In the genomic region with DNA sequence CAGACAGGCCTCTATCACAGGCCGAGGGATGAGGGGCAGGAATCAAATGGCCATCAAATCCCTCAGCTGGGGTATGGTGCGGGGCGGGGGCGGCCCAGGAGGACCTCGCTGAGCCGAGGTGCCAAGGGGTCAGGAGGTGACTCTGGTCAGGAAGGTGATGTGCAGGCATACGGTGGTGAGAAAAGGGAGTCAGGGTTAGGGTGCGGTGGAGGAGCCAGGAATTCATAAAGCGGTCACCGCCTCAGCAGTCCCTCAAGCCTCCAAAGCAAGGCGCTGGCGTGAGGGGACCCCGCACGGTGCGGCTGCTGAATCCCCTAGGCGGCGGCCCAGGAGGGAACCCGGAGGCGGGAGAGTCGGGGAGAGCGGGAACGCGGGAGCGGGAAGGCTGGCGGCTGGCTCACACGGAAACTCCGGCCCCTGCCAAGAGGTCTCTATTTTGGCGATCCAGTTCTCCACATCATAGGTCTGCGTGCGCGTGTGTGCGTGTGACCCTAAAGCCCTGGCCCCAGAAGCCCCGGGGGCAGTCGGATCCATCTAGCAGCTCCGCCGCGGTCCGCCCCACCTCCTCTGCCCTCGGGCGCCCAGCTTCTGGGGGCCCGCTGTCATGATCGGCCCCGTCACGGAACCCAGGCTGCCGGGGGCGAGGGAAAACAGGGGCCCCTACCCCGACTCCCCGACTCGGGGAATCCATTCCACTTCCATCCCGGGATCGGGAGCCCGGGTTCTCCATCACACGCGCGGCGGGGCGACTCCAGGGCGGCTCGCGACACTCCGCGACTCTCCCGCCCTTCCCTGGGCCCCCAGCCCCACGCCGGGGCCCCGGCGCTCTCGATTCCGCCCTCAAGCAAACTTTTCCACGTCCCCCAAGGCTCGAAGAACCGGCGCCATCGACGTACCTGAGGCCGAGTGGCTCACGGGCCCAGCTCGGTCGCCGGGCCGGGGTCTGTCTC, we compare ENCODE assay signal across 8 cellular contexts. TPM values are rescaled to one million over a fixed set of nuclear protein-coding genes. Genes with fewer than 3 reads are reported as not detected.
DNase-seq lines count a peak whose midpoint lies in the region; ATAC-seq, FAIRE-seq and TF ChIP-seq lines count a peak whose summit lies in the region.

No MANE protein-coding gene starts in this region.

- H3K56ac ChIP-seq in H9 (ENCODE audit: insufficient read length, low read depth, low read length), result no peak overlapping the region

- H2BK20ac ChIP-seq in H9 (ENCODE audit: low read depth, low read length, poor library complexity, severe bottlenecking), result no peak overlapping the region

- TF ChIP-seq CTCF in H9 (conservative IDR thresholded peaks at IDR 0.05) (no peak), neutrophil (IDR thresholded peaks at IDR 0.05) (no peak), D721Med (IDR thresholded peaks at IDR 0.05; ENCODE audit: insufficient read depth, missing control alignments) (no peak)

- no peaks in the 10 kb centered on the region for H3K23me2 ChIP-seq in H9 (ENCODE audit: insufficient read length, low read depth, low read length, poor library complexity, severe bottlenecking)

- no peak overlapping the region for H2BK5ac ChIP-seq in H9 (ENCODE audit: insufficient read length, low read length)

- peaks cover 0 to 9% of the 10 kb centered on the region in 2 donors for H3K36me3 Mint-ChIP-seq in CD4-positive, alpha-beta memory T cell
- peaks cover 0 to 2% (median 0%) of the 10 kb centered on the region in 3 experiments; a peak in 1 of 7 replicates for H3K36me3 Mint-ChIP-seq in H9 (ENCODE audit: insufficient read depth in 1 of 3, low read depth in 3 of 3)

- H3K9me3 ChIP-seq in CD4-positive, alpha-beta memory T cell (ENCODE audit: control insufficient read depth in 1 of 2, low read length in 2 of 2), result no peaks in the 10 kb centered on the region
- H3K9me3 ChIP-seq in H9 (ENCODE audit: control insufficient read depth, low read depth, low read length) (peaks cover 27% of the 10 kb centered on the region), SJCRH30 (replicated peaks) (no peaks in the 10 kb centered on the region), neutrophil (no peaks in the 10 kb centered on the region)

- intact Hi-C loops in CD4-positive, alpha-beta memory T cell (cut with micrococcal nuclease), result loop anchor here (1.0 to 2.0 kb wide), 3 partner anchors 9 to 23 kb away; no protein-coding TSS in a partner anchor

- no peak overlapping the region for H3K14ac ChIP-seq in H9 (ENCODE audit: insufficient read depth, low read length)

- H3K9me3 Mint-ChIP-seq in CD4-positive, alpha-beta memory T cell, result peaks cover 0 to 2% (median 0%) of the 10 kb centered on the region in 8 donors
- peaks cover 0 to 62% of the 10 kb centered on the region in 2 experiments; a peak in 2 of 5 replicates for H3K9me3 Mint-ChIP-seq in H9

- CTCF ChIA-PET in CD4-positive, alpha-beta memory T cell (lab: Charles Lee; ENCODE audit: partially characterized antibody), result interaction anchor here (1.1 to 4.8 kb wide), 10 partner anchors 8 to 184 kb away, joined by 3 to 27 read pairs (median 4); no protein-coding TSS in a partner anchor

- POLR2A ChIA-PET in CD4-positive, alpha-beta memory T cell (lab: Charles Lee; ENCODE audit: partially characterized antibody), result interaction anchor here (0.7 to 7.1 kb wide), 7 partner anchors 9 to 30 kb away, joined by 4 to 57 read pairs (median 11); no protein-coding TSS in a partner anchor

- H3K79me2 ChIP-seq in H9 (ENCODE audit: insufficient read depth, low read length), result no peaks in the 10 kb centered on the region

- peak overlapping the region; percentile 38 for H3K4me2 ChIP-seq in H9 (ENCODE audit: insufficient read depth, insufficient read length, low read length)

- no peak overlapping the region for H4K5ac ChIP-seq in H9 (ENCODE audit: insufficient read length, low read depth, low read length)

- peak overlapping the region; percentile 57 to 76 for H3K4me3 ChIP-seq in CD4-positive, alpha-beta memory T cell (ENCODE audit: low read length in 2 of 2)
- H3K4me3 ChIP-seq in SJCRH30, result peak overlapping the region; percentile 61
- H3K4me3 ChIP-seq in neutrophil (ENCODE audit: low read depth in 1 of 2, low read length in 1 of 2), result peak overlapping the region; percentile 70 to 84

- H2BK120ac ChIP-seq in H9 (ENCODE audit: low read depth, low read length, poor library complexity, severe bottlenecking), result no peak overlapping the region

- H3K18ac ChIP-seq in H9 (ENCODE audit: insufficient read length, low read depth, low read length), result no peak overlapping the region

- H2BK12ac ChIP-seq in H9 (ENCODE audit: insufficient read length, low read depth, low read length), result no peak overlapping the region

- no peaks in the 10 kb centered on the region for H4K20me1 ChIP-seq in H9 (ENCODE audit: control insufficient read depth, insufficient read depth, insufficient read length)

- H3K27me3 Mint-ChIP-seq in CD4-positive, alpha-beta memory T cell, result no peaks in the 10 kb centered on the region
- peaks cover 68% of the 10 kb centered on the region for H3K27me3 Mint-ChIP-seq in H9 (ENCODE audit: low read depth)

- no peak for FAIRE-seq in D721Med (lab: Jason Lieb, UNC)

- H3K27ac Mint-ChIP-seq in CD4-positive, alpha-beta memory T cell, result peak overlapping the region; percentile 75 to 93 (median 91)
- no peak overlapping the region for H3K27ac Mint-ChIP-seq in H9

- H3K36me3 ChIP-seq in CD4-positive, alpha-beta memory T cell (ENCODE audit: insufficient read depth, low read length), result no peaks in the 10 kb centered on the region
- no peaks in the 10 kb centered on the region for H3K36me3 ChIP-seq in SJCRH30
- H3K36me3 ChIP-seq in neutrophil, result no peaks in the 10 kb centered on the region

- H4K91ac ChIP-seq in H9 (ENCODE audit: insufficient read length, low read depth, low read length), result no peak overlapping the region

- H4K8ac ChIP-seq in H9 (replicated peaks; ENCODE audit: insufficient read length, low read depth, low read length), result no peak overlapping the region

- no peak overlapping the region for H3K9ac ChIP-seq in H9 (ENCODE audit: extremely low read depth, insufficient read length, low read length)

- no peak for ATAC-seq in GM21786 (IDR thresholded peaks at IDR 0.05; ENCODE audit: unreplicated experiment)

- H3K4me3 Mint-ChIP-seq in CD4-positive, alpha-beta memory T cell, result peak overlapping the region; percentile 89 to 94 (median 92)
- H3K4me3 Mint-ChIP-seq in H9, result peak overlapping the region; percentile 38 to 82

- H3K27ac ChIP-seq in CD4-positive, alpha-beta memory T cell (ENCODE audit: low read depth, low read length), result peak overlapping the region; percentile 70
- no peak overlapping the region for H3K27ac ChIP-seq in H9 (ENCODE audit: insufficient read length, low read depth, low read length)
- H3K27ac ChIP-seq in SJCRH30, result peak overlapping the region; percentile 61
- H3K27ac ChIP-seq in neutrophil, result peak overlapping the region; percentile 97

- H3K4me1 ChIP-seq in CD4-positive, alpha-beta memory T cell (ENCODE audit: insufficient read depth, low read length), result peaks cover 40% of the 10 kb centered on the region
- H3K4me1 ChIP-seq in H9 (ENCODE audit: insufficient read depth, low read length) (no peaks in the 10 kb centered on the region), SJCRH30 (no peaks in the 10 kb centered on the region), neutrophil (ENCODE audit: control insufficient read depth in 1 of 2, insufficient read depth in 1 of 2, low read depth in 1 of 2, low read length in 1 of 2) (peaks cover 47 to 50% of the 10 kb centered on the region in 2 experiments)

- H2AK5ac ChIP-seq in H9 (ENCODE audit: insufficient read length, low read length), result no peak overlapping the region

- H3K4ac ChIP-seq in H9 (ENCODE audit: low read depth, low read length), result no peak overlapping the region

- no peak overlapping the region for H3T11ph ChIP-seq in H9 (ENCODE audit: low read length)

- H3K27me3 ChIP-seq in CD4-positive, alpha-beta memory T cell (ENCODE audit: insufficient read depth, low read length), result no peaks in the 10 kb centered on the region
- H3K27me3 ChIP-seq in H9 (ENCODE audit: insufficient read depth, low read length), result peaks cover 21% of the 10 kb centered on the region; the same call in 1 of the 2 replicates
- H3K27me3 ChIP-seq in SJCRH30, result no peaks in the 10 kb centered on the region
- H3K27me3 ChIP-seq in neutrophil, result no peaks in the 10 kb centered on the region

- no peak for DNase-seq in CD4-positive, alpha-beta memory T cell
- DNase-seq in H9, result no peak
- DNase-seq in SJCRH30, result no peak
- DNase-seq in erythroblast (lab: John Stamatoyannopoulos, UW), result peak; percentile 33 to 51
- no peak for DNase-seq in NCI-H510A (lab: John Stamatoyannopoulos, UW)
- DNase-seq in D721Med (ENCODE audit: insufficient read length, low spot score), result no peak

- TF ChIP-seq POLR2A in erythroblast (IDR thresholded peaks at IDR 0.05; ENCODE audit: low read length), result peak; percentile 34

- no CpG with 5 or more reads among the region's 81 CpGs for WGBS in H9 (ENCODE audit: extremely low coverage, insufficient read length, low lambda C conversion rate)

- no peaks in the 10 kb centered on the region for H3K79me1 ChIP-seq in H9 (ENCODE audit: insufficient read depth, low read depth, low read length, poor library complexity, severe bottlenecking)

- no peak overlapping the region for H2BK15ac ChIP-seq in H9 (ENCODE audit: low read depth, low read length)

- no peak overlapping the region for H3K23ac ChIP-seq in H9 (ENCODE audit: insufficient read length, low read depth, low read length)

- H3K4me1 Mint-ChIP-seq in CD4-positive, alpha-beta memory T cell, result peaks cover 17 to 49% (median 33%) of the 10 kb centered on the region in 4 donors
- peaks cover 3 to 28% of the 10 kb centered on the region in 2 experiments for H3K4me1 Mint-ChIP-seq in H9

- no peak overlapping the region for H2AFZ ChIP-seq in H9 (ENCODE audit: low read length)

RNA-seq across cellular contexts. Expression of a gene that starts 0.6 kb away (rescaled TPM):
- total RNA-seq in CD4-positive, alpha-beta memory T cell, result 10 to 100 TPM; 29.8 to 31.3 TPM
- polyA plus RNA-seq in CD4-positive, alpha-beta memory T cell, result 10 to 100 TPM in 1 of 2 donors, 1 to 10 TPM in 1; 7.4 to 18.6 TPM
- 0.59 and 0.81 TPM in 2 replicates for total RNA-seq in H9 (2021)
- total RNA-seq in SJCRH30 (2014; rRNA removed; shearing (Covaris generic)), result 5.3 and 5.5 TPM in 2 replicates

RNA-seq across cellular contexts. Expression of a gene that starts 55.9 kb away (rescaled TPM):
- 10 to 100 TPM; 20.0 to 23.6 TPM for total RNA-seq in CD4-positive, alpha-beta memory T cell
- 10 to 100 TPM; 32.2 to 39.4 TPM for polyA plus RNA-seq in CD4-positive, alpha-beta memory T cell
- total RNA-seq in H9 (2021), result 43.7 and 45.9 TPM in 2 replicates
- 42.9 and 46.9 TPM in 2 replicates for total RNA-seq in SJCRH30 (2014; rRNA removed; shearing (Covaris generic))

Comparison
In these comparisons a context has a peak if more than half of its experiments do, and no peak if none do; other contexts are left out.
1. DNase-seq: peak in erythroblast (2 of 2); none in CD4-positive, alpha-beta memory T cell (0 of 5), H9 (single experiment), SJCRH30 (0 of 2), NCI-H510A (single experiment) and D721Med (single experiment).
2. H3K27ac Mint-ChIP-seq: peak in CD4-positive, alpha-beta memory T cell (7 of 7); none in H9 (0 of 3).
3. Peak in every context shown above with its lines, with median percentiles within 50 percentile points of each other: H3K4me3 ChIP-seq.